ENCODE assay signal across 3 cellular contexts in genomic region chr20:370151-370600, GRCh38.
TF ChIP-seq lines count a peak whose summit lies in the region.

No MANE protein-coding gene starts in this region.

TF ChIP-seq in A549, 52 proteins besides CTCF, POLR2A, EP300 and RAD21:
- no peak for TF ChIP-seq SREBF2 (IDR thresholded peaks at IDR 0.05)
- no peak for TF ChIP-seq ELK1 (IDR thresholded peaks at IDR 0.05; ENCODE audit: low read depth, low read length)
- TF ChIP-seq MAX (IDR thresholded peaks at IDR 0.05) = 0 out of 2 replicates have a peak, but pooled peaks have one; percentile 10
- TF ChIP-seq FOSL2 (IDR thresholded peaks at IDR 0.05) = no peak
- 0 out of 2 replicates have a peak, but pooled peaks have one; percentile 5 for TF ChIP-seq FOSL2 (CRISPR knock-in tag; IDR thresholded peaks at IDR 0.05)
- 0 out of 5 replicates have a peak, but pooled peaks of 1 of the 2 experiments have one; percentile 23 for TF ChIP-seq JUN (IDR thresholded peaks at IDR 0.05)
- TF ChIP-seq GATA3 (IDR thresholded peaks at IDR 0.05; ENCODE audit: borderline replicate concordance) = peak; percentile 31; the same call in 1 of the 2 replicates
- no peak for TF ChIP-seq E2F6 (IDR thresholded peaks at IDR 0.05; ENCODE audit: borderline replicate concordance, low read depth)

TF ChIP-seq in K562, 482 proteins besides CTCF, POLR2A, EP300 and RAD21 (continues in another document):
- TF ChIP-seq ZBTB33 (CRISPR knock-in tag; IDR thresholded peaks at IDR 0.05) (peak; percentile 86; the same call in 1 of the 2 replicates), ZNF511 (CRISPR knock-in tag; IDR thresholded peaks at IDR 0.05) (0 out of 2 replicates have a peak, but pooled peaks have one; percentile 38), CBX2 (IDR thresholded peaks at IDR 0.05; ENCODE audit: insufficient read depth, low read length, poor library complexity, severe bottlenecking) (no peak), ZNF174 (CRISPR knock-in tag; IDR thresholded peaks at IDR 0.05) (no peak), ZNF766 (CRISPR knock-in tag; conservative IDR thresholded peaks at IDR 0.05) (0 out of 2 replicates have a peak, but pooled peaks have one; percentile 10), RREB1 (CRISPR knock-in tag; IDR thresholded peaks at IDR 0.05) (no peak), ZNF121 (CRISPR knock-in tag; conservative IDR thresholded peaks at IDR 0.05) (peak; percentile 98; the same call in 1 of the 2 replicates), MCM2 (IDR thresholded peaks at IDR 0.05; ENCODE audit: low read depth) (no peak)

TF ChIP-seq in liver, 16 proteins besides CTCF, POLR2A, EP300 and RAD21:
- TF ChIP-seq ATF3 (IDR thresholded peaks at IDR 0.05) (no peak), FOXA2 (IDR thresholded peaks at IDR 0.05) (no peak), TAF1 (conservative IDR thresholded peaks at IDR 0.05) (no peak), HNF4G (IDR thresholded peaks at IDR 0.05) (no peak), REST (IDR thresholded peaks at IDR 0.05) (no peak), SP1 (IDR thresholded peaks at IDR 0.05) (peak; percentile 50), MAX (IDR thresholded peaks at IDR 0.05) (no peak), FOXA1 (IDR thresholded peaks at IDR 0.05) (no peak), NR2F2 (IDR thresholded peaks at IDR 0.05) (no peak), GABPA (IDR thresholded peaks at IDR 0.05 in 1 of 2, conservative IDR thresholded peaks at IDR 0.05 in 1 of 2) (no peak), YY1 (IDR thresholded peaks at IDR 0.05) (peak; percentile 28), JUND (IDR thresholded peaks at IDR 0.05) (no peak), RXRA (IDR thresholded peaks at IDR 0.05) (peak in 1 of 2 donors; percentile 29), HNF4A (conservative IDR thresholded peaks at IDR 0.05) (peak; percentile 35 to 39), EGR1 (IDR thresholded peaks at IDR 0.05; ENCODE audit: low read depth in 2 of 2) (no peak)
